In genomic region chr9:110626109-110626829, GRCh38 we compare ENCODE assay signal across 8 cellular contexts. TPM values are rescaled to one million over a fixed set of nuclear protein-coding genes. Genes with fewer than 3 reads are reported as not detected.
DNase-seq lines count a peak whose midpoint lies in the region; ATAC-seq and TF ChIP-seq lines count a peak whose summit lies in the region.

No MANE protein-coding gene starts in this region.

- no peak overlapping the region for H3K27ac ChIP-seq in A673 (ENCODE audit: low read depth, low read length, poor library complexity, severe bottlenecking)
- peak overlapping the region; percentile 75 for H3K27ac ChIP-seq in brain microvascular endothelial cell

- no peaks in the 10 kb centered on the region for H3K36me3 Mint-ChIP-seq in type B pancreatic cell

- no peak overlapping the region for H3K4me3 Mint-ChIP-seq in type B pancreatic cell

- CTCF ChIA-PET in A673 (lab: Charles Lee), result no interaction called here

- DNase-seq in A673 (ENCODE audit: low spot score) (peak; percentile 78), brain microvascular endothelial cell (peak; percentile 80), posterior vena cava (ENCODE audit: low spot score) (no peak), type B pancreatic cell (ENCODE audit: extremely low spot score, unreplicated experiment) (no peak), SHP77 (lab: John Stamatoyannopoulos, UW) (no peak), NCI-H2081 treated with DMSO at 0.1 percent for 48 hours (lab: John Stamatoyannopoulos, UW) (no peak)

- H3K4me3 ChIP-seq in A673 (ENCODE audit: low read depth, low read length, poor library complexity, severe bottlenecking), result no peak overlapping the region
- H3K4me3 ChIP-seq in brain microvascular endothelial cell (ENCODE audit: low read depth, low read length), result no peak overlapping the region

- no peaks in the 10 kb centered on the region for H3K36me3 ChIP-seq in A673 (ENCODE audit: insufficient read depth, low read length, poor library complexity, severe bottlenecking)
- no peaks in the 10 kb centered on the region for H3K36me3 ChIP-seq in brain microvascular endothelial cell (replicated peaks)

- intact Hi-C loops in A673 (cut with micrococcal nuclease; ENCODE audit: unreplicated experiment) (no loop called here), posterior vena cava (cut with DNase I) (loop anchor here in 1 of 2 donors (10.0 kb wide), 1 partner anchor 171 kb away; no protein-coding TSS in a partner anchor)

- POLR2A ChIA-PET in A673 (lab: Charles Lee; ENCODE audit: low non-redundant PET), result interaction anchor here (0.6 kb wide), 1 partner anchor 275 kb away, joined by 3 read pairs; no protein-coding TSS in a partner anchor

- TF ChIP-seq CTCF in A673 (conservative IDR thresholded peaks at IDR 0.05; ENCODE audit: low read depth, low read length) (no peak), brain microvascular endothelial cell (IDR thresholded peaks at IDR 0.05; ENCODE audit: low read depth, low read length, missing control alignments) (no peak), type B pancreatic cell (conservative IDR thresholded peaks at IDR 0.05) (no peak)

- no TSS peak for BruUV-seq in A673 (replicated peaks; lab: Mats Ljungman, UMichigan)

- H3K27me3 ChIP-seq in A673 (replicated peaks; ENCODE audit: insufficient read depth, low read depth, low read length, poor library complexity), result no peaks in the 10 kb centered on the region
- H3K27me3 ChIP-seq in brain microvascular endothelial cell (replicated peaks), result no peaks in the 10 kb centered on the region

- no peaks in the 10 kb centered on the region for H3K9me3 Mint-ChIP-seq in type B pancreatic cell

- H3K27me3 Mint-ChIP-seq in type B pancreatic cell, result peaks cover 9% of the 10 kb centered on the region

- H3K4me1 Mint-ChIP-seq in type B pancreatic cell (ENCODE audit: unreplicated experiment), result peaks cover 4% of the 10 kb centered on the region

- H3K9me3 ChIP-seq in A673 (ENCODE audit: low read depth, low read length, poor library complexity, severe bottlenecking), result peaks cover 6% of the 10 kb centered on the region

- H3K4me1 ChIP-seq in A673 (ENCODE audit: insufficient read depth, low read length, poor library complexity, severe bottlenecking), result peaks cover 11% of the 10 kb centered on the region

- no peak overlapping the region for H3K27ac Mint-ChIP-seq in type B pancreatic cell

- in situ Hi-C loops in brain microvascular endothelial cell (cut with HindIII; ENCODE audit: low pct_ligation_motif_present, low sequenced_read_pairs), result loop anchor here (25.0 kb wide), 1 partner anchor 686 kb away; no protein-coding TSS in a partner anchor

- ATAC-seq in GM19035 (IDR thresholded peaks at IDR 0.05; ENCODE audit: unreplicated experiment) (peak; percentile 90), HG03108 (IDR thresholded peaks at IDR 0.05; ENCODE audit: unreplicated experiment) (peak; percentile 79)

RNA-seq across cellular contexts. Expression of gene MUSK, which starts 42.3 kb away (rescaled TPM):
- total RNA-seq in A673 (2021) (not detected in 2 replicates), posterior vena cava (under 1 TPM; 0.19 to 0.88 TPM), type B pancreatic cell (ENCODE audit: low replicate concordance) (not detected in 2 replicates)

RNA-seq across cellular contexts. Expression of gene SVEP1, which starts 46.7 kb away (rescaled TPM):
- total RNA-seq in A673 (2021), result 0.45 and 0.46 TPM in 2 replicates
- 100 to 1,000 TPM in 1 of 2 donors, 10 to 100 TPM in 1; 97.9 to 113 TPM for total RNA-seq in posterior vena cava
- 5.4 and 7.9 TPM in 2 replicates for total RNA-seq in type B pancreatic cell (ENCODE audit: low replicate concordance)

Comparison
In these comparisons a context has a peak if more than half of its experiments do, and no peak if none do; other contexts are left out.
1. DNase-seq: peak in A673 (single experiment) and brain microvascular endothelial cell (single experiment); none in posterior vena cava (single experiment), type B pancreatic cell (single experiment), SHP77 (0 of 2) and NCI-H2081 treated with DMSO at 0.1 percent for 48 hours (single experiment).
2. RNA of gene SVEP1, which starts 46.7 kb away (total RNA-seq): 97.9 to 113 TPM in posterior vena cava; 5.4 to 7.9 TPM in type B pancreatic cell and 0.45 to 0.46 TPM in A673; every median in the first group is over 10 times any median in the second.